ENCODE assay signal across 1 cellular context in the genomic region with DNA sequence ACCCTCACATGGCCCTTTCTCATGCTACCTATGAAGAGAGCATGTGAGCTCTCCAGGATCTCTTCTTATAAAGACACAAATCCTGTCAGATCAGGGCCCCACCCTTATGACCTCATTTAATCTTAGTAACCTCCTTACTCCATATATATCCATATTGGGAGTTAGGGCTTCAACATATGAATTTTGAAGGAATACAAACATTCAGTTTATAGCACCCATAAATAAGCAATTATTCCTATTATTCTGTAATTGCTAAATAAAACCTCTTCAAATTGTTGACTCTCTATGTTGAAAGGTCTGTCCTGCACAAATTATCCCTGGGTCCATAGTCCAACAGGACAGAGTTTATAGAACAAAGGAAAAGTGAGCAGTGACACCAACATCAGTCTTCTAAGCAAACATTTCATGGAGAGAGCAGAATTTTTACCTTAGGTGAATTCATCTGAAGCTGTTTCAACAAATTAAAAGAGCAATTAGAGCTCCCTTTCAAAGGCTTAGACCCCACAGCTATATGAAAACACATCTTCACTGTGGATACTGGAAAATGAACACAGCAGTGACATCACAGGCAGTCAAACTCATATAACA.
TF ChIP-seq lines count a peak whose summit lies in the region.

No MANE protein-coding gene starts in this region.

TF ChIP-seq in HepG2, 621 proteins besides CTCF, POLR2A, EP300 and RAD21 (continued from another document and continues in another):
- TF ChIP-seq, protein P1, sequence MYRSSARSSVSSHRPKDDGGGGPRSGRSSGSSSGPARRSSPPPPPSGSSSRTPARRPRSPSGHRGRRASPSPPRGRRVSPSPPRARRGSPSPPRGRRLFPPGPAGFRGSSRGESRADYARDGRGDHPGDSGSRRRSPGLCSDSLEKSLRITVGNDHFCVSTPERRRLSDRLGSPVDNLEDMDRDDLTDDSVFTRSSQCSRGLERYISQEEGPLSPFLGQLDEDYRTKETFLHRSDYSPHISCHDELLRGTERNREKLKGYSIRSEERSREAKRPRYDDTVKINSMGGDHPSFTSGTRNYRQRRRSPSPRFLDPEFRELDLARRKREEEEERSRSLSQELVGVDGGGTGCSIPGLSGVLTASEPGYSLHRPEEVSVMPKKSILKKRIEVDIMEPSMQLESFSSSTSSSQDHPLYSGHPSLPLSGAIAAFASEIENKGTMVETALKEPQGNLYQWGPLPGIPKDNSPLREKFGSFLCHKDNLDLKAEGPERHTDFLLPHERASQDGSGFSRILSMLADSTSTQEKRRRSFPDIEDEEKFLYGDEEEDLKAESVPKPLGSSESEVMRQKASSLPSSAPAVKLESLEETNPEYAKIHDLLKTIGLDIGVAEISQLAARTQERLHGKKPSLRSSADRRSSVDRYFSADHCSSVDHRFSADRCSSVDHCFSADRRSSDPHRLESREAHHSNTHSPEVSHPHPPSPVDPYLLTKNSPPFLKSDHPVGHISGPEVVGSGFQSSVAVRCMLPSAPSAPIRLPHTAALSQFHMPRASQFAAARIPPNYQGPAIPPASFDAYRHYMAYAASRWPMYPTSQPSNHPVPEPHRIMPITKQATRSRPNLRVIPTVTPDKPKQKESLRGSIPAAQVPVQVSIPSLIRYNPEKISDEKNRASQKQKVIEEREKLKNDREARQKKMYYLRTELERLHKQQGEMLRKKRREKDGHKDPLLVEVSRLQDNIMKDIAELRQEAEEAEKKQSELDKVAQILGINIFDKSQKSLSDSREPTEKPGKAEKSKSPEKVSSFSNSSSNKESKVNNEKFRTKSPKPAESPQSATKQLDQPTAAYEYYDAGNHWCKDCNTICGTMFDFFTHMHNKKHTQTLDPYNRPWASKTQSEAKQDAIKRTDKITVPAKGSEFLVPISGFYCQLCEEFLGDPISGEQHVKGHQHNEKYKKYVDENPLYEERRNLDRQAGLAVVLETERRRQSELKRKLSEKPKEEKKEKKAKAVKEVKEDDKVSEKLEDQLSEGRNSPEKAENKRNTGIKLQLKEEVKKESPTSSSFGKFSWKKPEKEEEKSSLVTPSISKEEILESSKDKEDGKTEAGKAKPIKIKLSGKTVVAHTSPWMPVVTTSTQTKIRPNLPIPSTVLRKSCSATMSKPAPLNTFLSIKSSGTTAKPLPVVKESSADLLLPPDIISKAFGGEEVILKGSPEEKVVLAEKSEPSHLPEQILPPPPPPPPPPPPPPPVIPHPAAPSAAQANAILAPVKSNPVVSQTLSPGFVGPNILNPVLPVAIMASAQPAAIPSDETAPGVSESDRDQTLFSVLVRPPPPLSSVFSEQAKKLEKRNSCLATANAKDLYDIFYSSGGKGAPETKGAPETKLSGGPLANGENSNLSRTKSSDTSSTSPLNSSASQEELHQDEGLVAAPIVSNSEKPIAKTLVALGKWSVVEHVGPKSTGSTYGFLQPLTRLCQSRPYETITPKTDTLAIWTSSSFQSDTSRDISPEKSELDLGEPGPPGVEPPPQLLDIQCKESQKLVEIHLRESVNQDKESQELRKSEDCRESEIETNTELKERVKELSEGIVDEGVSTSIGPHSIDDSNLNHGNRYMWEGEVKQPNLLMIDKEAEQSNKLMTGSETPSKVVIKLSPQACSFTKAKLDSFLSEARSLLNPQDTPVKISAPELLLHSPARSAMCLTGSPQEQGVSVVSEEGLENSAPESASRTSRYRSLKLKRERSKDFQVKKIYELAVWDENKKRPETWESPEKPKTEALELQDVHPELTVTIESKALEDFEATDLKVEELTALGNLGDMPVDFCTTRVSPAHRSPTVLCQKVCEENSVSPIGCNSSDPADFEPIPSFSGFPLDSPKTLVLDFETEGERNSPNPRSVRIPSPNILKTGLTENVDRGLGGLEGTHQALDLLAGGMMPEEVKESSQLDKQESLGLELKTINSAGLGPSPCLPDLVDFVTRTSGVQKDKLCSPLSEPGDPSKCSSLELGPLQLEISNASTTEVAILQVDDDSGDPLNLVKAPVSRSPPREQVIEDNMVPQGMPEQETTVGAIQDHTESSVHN (CRISPR knock-in tag; IDR thresholded peaks at IDR 0.05) = no peak
- TF ChIP-seq ZSCAN22 (CRISPR knock-in tag; IDR thresholded peaks at IDR 0.05) = no peak
- peak; percentile 56; the same call in 1 of the 2 replicates for TF ChIP-seq ZNF644 (CRISPR knock-in tag; IDR thresholded peaks at IDR 0.05; ENCODE audit: low read depth)
- TF ChIP-seq, protein P2, sequence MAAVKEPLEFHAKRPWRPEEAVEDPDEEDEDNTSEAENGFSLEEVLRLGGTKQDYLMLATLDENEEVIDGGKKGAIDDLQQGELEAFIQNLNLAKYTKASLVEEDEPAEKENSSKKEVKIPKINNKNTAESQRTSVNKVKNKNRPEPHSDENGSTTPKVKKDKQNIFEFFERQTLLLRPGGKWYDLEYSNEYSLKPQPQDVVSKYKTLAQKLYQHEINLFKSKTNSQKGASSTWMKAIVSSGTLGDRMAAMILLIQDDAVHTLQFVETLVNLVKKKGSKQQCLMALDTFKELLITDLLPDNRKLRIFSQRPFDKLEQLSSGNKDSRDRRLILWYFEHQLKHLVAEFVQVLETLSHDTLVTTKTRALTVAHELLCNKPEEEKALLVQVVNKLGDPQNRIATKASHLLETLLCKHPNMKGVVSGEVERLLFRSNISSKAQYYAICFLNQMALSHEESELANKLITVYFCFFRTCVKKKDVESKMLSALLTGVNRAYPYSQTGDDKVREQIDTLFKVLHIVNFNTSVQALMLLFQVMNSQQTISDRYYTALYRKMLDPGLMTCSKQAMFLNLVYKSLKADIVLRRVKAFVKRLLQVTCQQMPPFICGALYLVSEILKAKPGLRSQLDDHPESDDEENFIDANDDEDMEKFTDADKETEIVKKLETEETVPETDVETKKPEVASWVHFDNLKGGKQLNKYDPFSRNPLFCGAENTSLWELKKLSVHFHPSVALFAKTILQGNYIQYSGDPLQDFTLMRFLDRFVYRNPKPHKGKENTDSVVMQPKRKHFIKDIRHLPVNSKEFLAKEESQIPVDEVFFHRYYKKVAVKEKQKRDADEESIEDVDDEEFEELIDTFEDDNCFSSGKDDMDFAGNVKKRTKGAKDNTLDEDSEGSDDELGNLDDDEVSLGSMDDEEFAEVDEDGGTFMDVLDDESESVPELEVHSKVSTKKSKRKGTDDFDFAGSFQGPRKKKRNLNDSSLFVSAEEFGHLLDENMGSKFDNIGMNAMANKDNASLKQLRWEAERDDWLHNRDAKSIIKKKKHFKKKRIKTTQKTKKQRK (IDR thresholded peaks at IDR 0.05; ENCODE audit: low read length) = no peak
- TF ChIP-seq, protein P3, sequence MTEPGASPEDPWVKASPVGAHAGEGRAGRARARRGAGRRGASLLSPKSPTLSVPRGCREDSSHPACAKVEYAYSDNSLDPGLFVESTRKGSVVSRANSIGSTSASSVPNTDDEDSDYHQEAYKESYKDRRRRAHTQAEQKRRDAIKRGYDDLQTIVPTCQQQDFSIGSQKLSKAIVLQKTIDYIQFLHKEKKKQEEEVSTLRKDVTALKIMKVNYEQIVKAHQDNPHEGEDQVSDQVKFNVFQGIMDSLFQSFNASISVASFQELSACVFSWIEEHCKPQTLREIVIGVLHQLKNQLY (CRISPR knock-in tag; IDR thresholded peaks at IDR 0.05) = peak; percentile 62; the same call in 1 of the 2 replicates
- TF ChIP-seq, protein P4, sequence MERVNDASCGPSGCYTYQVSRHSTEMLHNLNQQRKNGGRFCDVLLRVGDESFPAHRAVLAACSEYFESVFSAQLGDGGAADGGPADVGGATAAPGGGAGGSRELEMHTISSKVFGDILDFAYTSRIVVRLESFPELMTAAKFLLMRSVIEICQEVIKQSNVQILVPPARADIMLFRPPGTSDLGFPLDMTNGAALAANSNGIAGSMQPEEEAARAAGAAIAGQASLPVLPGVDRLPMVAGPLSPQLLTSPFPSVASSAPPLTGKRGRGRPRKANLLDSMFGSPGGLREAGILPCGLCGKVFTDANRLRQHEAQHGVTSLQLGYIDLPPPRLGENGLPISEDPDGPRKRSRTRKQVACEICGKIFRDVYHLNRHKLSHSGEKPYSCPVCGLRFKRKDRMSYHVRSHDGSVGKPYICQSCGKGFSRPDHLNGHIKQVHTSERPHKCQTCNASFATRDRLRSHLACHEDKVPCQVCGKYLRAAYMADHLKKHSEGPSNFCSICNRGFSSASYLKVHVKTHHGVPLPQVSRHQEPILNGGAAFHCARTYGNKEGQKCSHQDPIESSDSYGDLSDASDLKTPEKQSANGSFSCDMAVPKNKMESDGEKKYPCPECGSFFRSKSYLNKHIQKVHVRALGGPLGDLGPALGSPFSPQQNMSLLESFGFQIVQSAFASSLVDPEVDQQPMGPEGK (CRISPR knock-in tag; IDR thresholded peaks at IDR 0.05) = 0 out of 2 replicates have a peak, but pooled peaks have one; percentile 33
- TF ChIP-seq SIX1 (CRISPR knock-in tag; IDR thresholded peaks at IDR 0.05; ENCODE audit: borderline replicate concordance) = peak; percentile 70; the same call in 1 of the 2 replicates
- peak; percentile 89 for TF ChIP-seq GATAD2A (CRISPR knock-in tag; IDR thresholded peaks at IDR 0.05)
- TF ChIP-seq CHCHD3 (CRISPR knock-in tag; IDR thresholded peaks at IDR 0.05) = no peak
- TF ChIP-seq RORA (CRISPR knock-in tag; IDR thresholded peaks at IDR 0.05) = no peak
- TF ChIP-seq CHD2 (IDR thresholded peaks at IDR 0.05; ENCODE audit: low read depth, low read length) = no peak
- no peak for TF ChIP-seq HNRNPK (IDR thresholded peaks at IDR 0.05; ENCODE audit: low read depth, low read length, poor library complexity, severe bottlenecking)
- no peak for TF ChIP-seq U2AF2 (IDR thresholded peaks at IDR 0.05; ENCODE audit: low read depth, low read length)
- TF ChIP-seq PHF5A (CRISPR knock-in tag; IDR thresholded peaks at IDR 0.05; ENCODE audit: low read depth, unreplicated experiment) = no peak
- TF ChIP-seq, protein P5, sequence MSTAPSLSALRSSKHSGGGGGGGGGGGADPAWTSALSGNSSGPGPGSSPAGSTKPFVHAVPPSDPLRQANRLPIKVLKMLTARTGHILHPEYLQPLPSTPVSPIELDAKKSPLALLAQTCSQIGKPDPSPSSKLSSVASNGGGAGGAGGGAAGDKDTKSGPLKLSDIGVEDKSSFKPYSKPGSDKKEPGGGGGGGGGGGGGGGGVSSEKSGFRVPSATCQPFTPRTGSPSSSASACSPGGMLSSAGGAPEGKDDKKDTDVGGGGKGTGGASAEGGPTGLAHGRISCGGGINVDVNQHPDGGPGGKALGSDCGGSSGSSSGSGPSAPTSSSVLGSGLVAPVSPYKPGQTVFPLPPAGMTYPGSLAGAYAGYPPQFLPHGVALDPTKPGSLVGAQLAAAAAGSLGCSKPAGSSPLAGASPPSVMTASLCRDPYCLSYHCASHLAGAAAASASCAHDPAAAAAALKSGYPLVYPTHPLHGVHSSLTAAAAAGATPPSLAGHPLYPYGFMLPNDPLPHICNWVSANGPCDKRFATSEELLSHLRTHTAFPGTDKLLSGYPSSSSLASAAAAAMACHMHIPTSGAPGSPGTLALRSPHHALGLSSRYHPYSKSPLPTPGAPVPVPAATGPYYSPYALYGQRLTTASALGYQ (CRISPR knock-in tag; IDR thresholded peaks at IDR 0.05) = no peak
- no peak for TF ChIP-seq KDM5B (CRISPR knock-in tag; IDR thresholded peaks at IDR 0.05; ENCODE audit: borderline replicate concordance)
- peak; percentile 60; the same call in 1 of the 2 replicates for TF ChIP-seq THAP11 (CRISPR knock-in tag; IDR thresholded peaks at IDR 0.05)
- TF ChIP-seq MAF1 (CRISPR knock-in tag; IDR thresholded peaks at IDR 0.05; ENCODE audit: borderline replicate concordance) = no peak
- TF ChIP-seq ZNF382 (CRISPR knock-in tag; IDR thresholded peaks at IDR 0.05; ENCODE audit: borderline replicate concordance) = no peak
- TF ChIP-seq, protein P6, sequence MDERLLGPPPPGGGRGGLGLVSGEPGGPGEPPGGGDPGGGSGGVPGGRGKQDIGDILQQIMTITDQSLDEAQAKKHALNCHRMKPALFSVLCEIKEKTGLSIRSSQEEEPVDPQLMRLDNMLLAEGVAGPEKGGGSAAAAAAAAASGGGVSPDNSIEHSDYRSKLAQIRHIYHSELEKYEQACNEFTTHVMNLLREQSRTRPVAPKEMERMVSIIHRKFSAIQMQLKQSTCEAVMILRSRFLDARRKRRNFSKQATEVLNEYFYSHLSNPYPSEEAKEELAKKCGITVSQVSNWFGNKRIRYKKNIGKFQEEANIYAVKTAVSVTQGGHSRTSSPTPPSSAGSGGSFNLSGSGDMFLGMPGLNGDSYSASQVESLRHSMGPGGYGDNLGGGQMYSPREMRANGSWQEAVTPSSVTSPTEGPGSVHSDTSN (CRISPR knock-in tag; IDR thresholded peaks at IDR 0.05) = no peak
- no peak for TF ChIP-seq KMT2A (CRISPR knock-in tag; IDR thresholded peaks at IDR 0.05)
- 0 out of 2 replicates have a peak, but pooled peaks have one; percentile 20 for TF ChIP-seq ZNF12 (CRISPR knock-in tag; IDR thresholded peaks at IDR 0.05)
- TF ChIP-seq HNRNPLL (IDR thresholded peaks at IDR 0.05; ENCODE audit: low read depth, low read length, poor library complexity, severe bottlenecking) = no peak
- 0 out of 2 replicates have a peak, but pooled peaks have one; percentile 45 for TF ChIP-seq ZNF24 (IDR thresholded peaks at IDR 0.05)
- peak; percentile 65; the same call in 1 of the 2 replicates for TF ChIP-seq ZMYM4 (CRISPR knock-in tag; IDR thresholded peaks at IDR 0.05)
- TF ChIP-seq ZNF264 (CRISPR knock-in tag; IDR thresholded peaks at IDR 0.05) = peak; percentile 100
- TF ChIP-seq SMARCC2 (IDR thresholded peaks at IDR 0.05) = no peak
- TF ChIP-seq, protein P7, sequence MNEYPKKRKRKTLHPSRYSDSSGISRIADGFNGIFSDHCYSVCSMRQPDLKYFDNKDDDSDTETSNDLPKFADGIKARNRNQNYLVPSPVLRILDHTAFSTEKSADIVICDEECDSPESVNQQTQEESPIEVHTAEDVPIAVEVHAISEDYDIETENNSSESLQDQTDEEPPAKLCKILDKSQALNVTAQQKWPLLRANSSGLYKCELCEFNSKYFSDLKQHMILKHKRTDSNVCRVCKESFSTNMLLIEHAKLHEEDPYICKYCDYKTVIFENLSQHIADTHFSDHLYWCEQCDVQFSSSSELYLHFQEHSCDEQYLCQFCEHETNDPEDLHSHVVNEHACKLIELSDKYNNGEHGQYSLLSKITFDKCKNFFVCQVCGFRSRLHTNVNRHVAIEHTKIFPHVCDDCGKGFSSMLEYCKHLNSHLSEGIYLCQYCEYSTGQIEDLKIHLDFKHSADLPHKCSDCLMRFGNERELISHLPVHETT (CRISPR knock-in tag; conservative IDR thresholded peaks at IDR 0.05) = no peak
- no peak for TF ChIP-seq ARNT (IDR thresholded peaks at IDR 0.05)
- TF ChIP-seq RFX3 (CRISPR knock-in tag; IDR thresholded peaks at IDR 0.05) = no peak
- no peak for TF ChIP-seq SNAI1 (CRISPR knock-in tag; IDR thresholded peaks at IDR 0.05; ENCODE audit: borderline replicate concordance)
- no peak for TF ChIP-seq ZNF883 (CRISPR knock-in tag; IDR thresholded peaks at IDR 0.05; ENCODE audit: not compliant biosample characterization)
- TF ChIP-seq ZNF563 (CRISPR knock-in tag; IDR thresholded peaks at IDR 0.05) = no peak
- no peak for TF ChIP-seq KAT7 (CRISPR knock-in tag; IDR thresholded peaks at IDR 0.05; ENCODE audit: borderline replicate concordance)
- TF ChIP-seq ZFP82 (CRISPR knock-in tag; IDR thresholded peaks at IDR 0.05; ENCODE audit: borderline replicate concordance) = no peak
- no peak for TF ChIP-seq ZNF253 (CRISPR knock-in tag; IDR thresholded peaks at IDR 0.05; ENCODE audit: borderline replicate concordance)
